ENCODE assay signal across 25 cellular contexts in the genomic region with DNA sequence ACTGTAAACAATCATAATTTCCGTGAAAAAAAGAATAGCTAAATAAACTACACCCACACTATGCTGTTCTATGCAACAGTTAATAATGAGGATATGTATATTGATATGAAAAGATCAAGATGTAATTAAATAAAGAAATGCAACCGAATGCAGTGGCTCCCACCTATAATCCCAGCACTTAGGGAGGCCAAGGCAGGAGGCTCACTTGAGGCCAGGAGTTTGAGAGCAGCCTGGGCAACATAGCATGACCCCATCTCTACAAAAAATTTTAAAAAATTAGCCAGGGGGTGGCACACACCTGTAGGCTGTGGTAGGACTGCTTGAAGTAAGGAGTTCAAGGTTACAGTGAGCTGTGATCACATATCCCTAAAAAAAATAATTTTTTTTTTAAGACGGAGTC.
"Had no signal": no experiment of that assay in that cellular context is flagged by ENCODE, and none has a peak within 500 bp of the region (broad histone marks: within the 10 kb centered on the region; RNA-seq: fewer than 3 reads in every experiment).

No MANE protein-coding gene starts in this region.

- H3K27me3 Mint-ChIP-seq: dendritic cell treated with granulocyte-macrophage colony-stimulating factor and Interleukin-4, amounts not matched to agents 40 ng/mL and 50 ng/mL, for 4 days; effector memory CD8-positive, alpha-beta T cell; naive B cell had no signal

- H3K36me3 ChIP-seq: colonic mucosa had no signal

- H3K4me3 Mint-ChIP-seq: dendritic cell treated with granulocyte-macrophage colony-stimulating factor and Interleukin-4, amounts not matched to agents 40 ng/mL and 50 ng/mL, for 4 days; effector memory CD8-positive, alpha-beta T cell; endodermal cell; mesothelial cell of epicardium; naive B cell had no signal

- H3K9me3 ChIP-seq: colonic mucosa, esophagus squamous epithelium, gastrocnemius medialis, heart right ventricle, left lung, lower lobe of right lung, mucosa of descending colon had no signal

- H3K36me3 Mint-ChIP-seq: naive B cell had no signal

- H3K9me3 Mint-ChIP-seq: dendritic cell treated with granulocyte-macrophage colony-stimulating factor and Interleukin-4, amounts not matched to agents 40 ng/mL and 50 ng/mL, for 4 days; effector memory CD8-positive, alpha-beta T cell; endodermal cell; mesothelial cell of epicardium; naive B cell had no signal

- H3K4me1 ChIP-seq: colonic mucosa, esophagus squamous epithelium, heart right ventricle, left lung, lower lobe of right lung had no signal

- H3K27ac Mint-ChIP-seq: dendritic cell treated with granulocyte-macrophage colony-stimulating factor and Interleukin-4, amounts not matched to agents 40 ng/mL and 50 ng/mL, for 4 days; effector memory CD8-positive, alpha-beta T cell; endodermal cell; mesothelial cell of epicardium; naive B cell had no signal

- ATAC-seq: effector memory CD8-positive, alpha-beta T cell; esophagus mucosa; gastrocnemius medialis; heart right ventricle; left cardiac atrium; left lung; left ventricle myocardium superior; lower lobe of right lung; mucosa of descending colon had no signal

- DNase-seq: colonic mucosa; cortex of kidney; effector CD8-positive, alpha-beta T cell; effector memory CD8-positive, alpha-beta T cell; endodermal cell; erythroblast; esophagus squamous epithelium; foreskin fibroblast; foreskin melanocyte; gastrocnemius medialis; glutamatergic neuron; head of caudate nucleus; heart right ventricle; hippocampal formation; left cardiac atrium; left lung; left ventricle myocardium superior; lower lobe of right lung; mesenchymal stem cell; mucosa of descending colon; naive B cell had no signal

- H3K27ac ChIP-seq: colonic mucosa, epithelial cell of prostate, esophagus squamous epithelium, gastrocnemius medialis, heart right ventricle, left lung, lower lobe of right lung had no signal

- H3K4me3 ChIP-seq: colonic mucosa, esophagus squamous epithelium, gastrocnemius medialis, heart right ventricle, left lung, lower lobe of right lung, mucosa of descending colon had no signal

- H3K4me1 Mint-ChIP-seq: endodermal cell, mesothelial cell of epicardium had no signal
